Comparison of ENCODE assay signal across 16 cellular contexts in genomic region chr12:43826681-43827458, GRCh38. TPM values are rescaled to one million over a fixed set of nuclear protein-coding genes. Genes with fewer than 3 reads are reported as not detected.
A peak's percentile ranks its signal among the peaks of the same experiment; 100 is the strongest.
DNase-seq lines count a peak whose midpoint lies in the region; TF ChIP-seq lines count a peak whose summit lies in the region.
"Had no signal": no experiment of that assay in that cellular context is flagged by ENCODE, and none has a peak within 500 bp of the region (broad histone marks: within the 10 kb centered on the region; RNA-seq: fewer than 3 reads in every experiment).

No MANE protein-coding gene starts in this region.

- H3K27ac ChIP-seq in mesenchymal stem cell (ENCODE audit: low read length, poor library complexity, severe bottlenecking) = peak overlapping the region; percentile 15
- no peak overlapping the region for H3K27ac ChIP-seq in left ventricle myocardium inferior (replicated peaks)
- H3K27ac ChIP-seq in CD8-positive, alpha-beta memory T cell (ENCODE audit: low read depth, low read length) = no peak overlapping the region

- no peak overlapping the region for H3K4me2 ChIP-seq in mesenchymal stem cell (ENCODE audit: low read length, poor library complexity, severe bottlenecking)

- CTCF ChIA-PET in AG04449 (lab: Yijun Ruan, JAX) = interaction anchor here (1.0 kb wide), 1 partner anchor 21 kb away, joined by 3 read pairs; the partner anchor contains the start of gene TWF1
- CTCF ChIA-PET in CD8-positive, alpha-beta memory T cell (lab: Charles Lee) = interaction anchor here (1.0 kb wide), 1 partner anchor 9 kb away, joined by 3 read pairs; the partner anchor contains the start of gene TMEM117

- H3K27me3 ChIP-seq in mesenchymal stem cell (ENCODE audit: control insufficient read depth in 1 of 2, insufficient read depth in 1 of 2, low read length in 2 of 2) (no peaks in the 10 kb centered on the region), left ventricle myocardium inferior (ENCODE audit: low read depth) (no peaks in the 10 kb centered on the region)
- no peaks in the 10 kb centered on the region for H3K27me3 ChIP-seq in CD8-positive, alpha-beta memory T cell (ENCODE audit: insufficient read depth, low read length, poor library complexity, severe bottlenecking)

- H3K9me3 ChIP-seq in mesenchymal stem cell (ENCODE audit: control insufficient read depth, low read length) = no peaks in the 10 kb centered on the region
- H3K9me3 ChIP-seq in left ventricle myocardium inferior (replicated peaks) = no peaks in the 10 kb centered on the region
- no peaks in the 10 kb centered on the region for H3K9me3 ChIP-seq in CD8-positive, alpha-beta memory T cell (ENCODE audit: low read length)

- no peak overlapping the region for H3K23ac ChIP-seq in mesenchymal stem cell (ENCODE audit: low read length in 2 of 2)

- H3K4me1 Mint-ChIP-seq in HFFc6 (ENCODE audit: low read depth) = peaks cover 18% of the 10 kb centered on the region
- peaks cover 10 to 13% (median 11%) of the 10 kb centered on the region in 3 donors for H3K4me1 Mint-ChIP-seq in CD8-positive, alpha-beta memory T cell

- no peak overlapping the region for H3K14ac ChIP-seq in mesenchymal stem cell (ENCODE audit: low read length in 2 of 2)

- no peaks in the 10 kb centered on the region for H3K36me3 Mint-ChIP-seq in HFFc6 (ENCODE audit: low read depth)
- H3K36me3 Mint-ChIP-seq in CD8-positive, alpha-beta memory T cell = peaks cover 0 to 1% (median 0%) of the 10 kb centered on the region in 3 donors
- H3K36me3 Mint-ChIP-seq: CD14-positive monocyte had no signal

- H3K4me3 Mint-ChIP-seq in HFFc6 = no peak overlapping the region
- H3K4me3 Mint-ChIP-seq in CD8-positive, alpha-beta memory T cell = peak overlapping the region in 1 of 7 donors; percentile 3

- POLR2A ChIA-PET in AG04449 (lab: Yijun Ruan, JAX) = no interaction called here
- POLR2A ChIA-PET in CD8-positive, alpha-beta memory T cell (lab: Charles Lee) = no interaction called here

- H3K18ac ChIP-seq in mesenchymal stem cell (ENCODE audit: low read depth in 1 of 2, low read length in 2 of 2) = no peak overlapping the region

- H3K4me1 ChIP-seq in mesenchymal stem cell (ENCODE audit: control insufficient read depth, insufficient read depth, low read depth, low read length) = peaks cover 4% of the 10 kb centered on the region
- no peaks in the 10 kb centered on the region for H3K4me1 ChIP-seq in left ventricle myocardium inferior
- H3K4me1 ChIP-seq in CD8-positive, alpha-beta memory T cell (ENCODE audit: insufficient read depth, low read length) = peaks cover 8% of the 10 kb centered on the region

- DNase-seq in AG04449 (ENCODE audit: low read depth, low spot score) = peak; percentile 44
- peak; percentile 66 for DNase-seq in HFFc6
- peak; percentile 63 for DNase-seq in dedifferentiated amniotic fluid mesenchymal stem cell (ENCODE audit: extremely low spot score)
- DNase-seq in mesenchymal stem cell = no peak
- DNase-seq in left ventricle myocardium inferior = no peak
- DNase-seq in CD8-positive, alpha-beta memory T cell = no peak
- DNase-seq in NCI-H2107 treated with DMSO at 0.1 percent for 48 hours (lab: John Stamatoyannopoulos, UW; ENCODE audit: unreplicated experiment) = no peak
- no peak for DNase-seq in activated CD8-positive, alpha-beta memory T cell treated with anti-CD3 and anti-CD28 coated beads, Interleukin-2, amount 50 U/mL, for 48 hours
- DNase-seq: 8988T, COR-L47, DMS53, NCI-H1436, NCI-H2029, NCI-H510A treated with DMSO at 0.1 percent for 48 hours had no signal

- H3K9me3 Mint-ChIP-seq in HFFc6 = no peaks in the 10 kb centered on the region
- H3K9me3 Mint-ChIP-seq in CD8-positive, alpha-beta memory T cell = no peaks in the 10 kb centered on the region
- H3K9me3 Mint-ChIP-seq: CD14-positive monocyte had no signal

- no peaks in the 10 kb centered on the region for H3K36me3 ChIP-seq in mesenchymal stem cell (ENCODE audit: control insufficient read depth in 1 of 2, insufficient read depth in 2 of 2, low read depth in 1 of 2, low read length in 2 of 2)
- H3K36me3 ChIP-seq in left ventricle myocardium inferior = no peaks in the 10 kb centered on the region
- H3K36me3 ChIP-seq in CD8-positive, alpha-beta memory T cell (ENCODE audit: insufficient read depth, low read length) = no peaks in the 10 kb centered on the region

- no peak overlapping the region for H2AK5ac ChIP-seq in mesenchymal stem cell (ENCODE audit: low read length, severe bottlenecking)

- H3K27me3 Mint-ChIP-seq in HFFc6 (ENCODE audit: insufficient read depth) = peaks cover 2% of the 10 kb centered on the region
- no peaks in the 10 kb centered on the region for H3K27me3 Mint-ChIP-seq in CD8-positive, alpha-beta memory T cell

- WGBS in mesenchymal stem cell = 88% methylated on average over 2 of the region's 4 CpGs

- H3K4ac ChIP-seq in mesenchymal stem cell (ENCODE audit: low read depth in 1 of 2, low read length in 2 of 2) = no peak overlapping the region

- H3K79me1 ChIP-seq in mesenchymal stem cell (replicated peaks; ENCODE audit: low read length, poor library complexity, severe bottlenecking) = no peaks in the 10 kb centered on the region

- H3K27ac Mint-ChIP-seq in HFFc6 = peak overlapping the region; percentile 61; the same call in 1 of the 2 replicates
- peak overlapping the region in 2 of 8 donors; percentile 23 to 54 for H3K27ac Mint-ChIP-seq in CD8-positive, alpha-beta memory T cell
- H3K27ac Mint-ChIP-seq: CD14-positive monocyte had no signal

- H3K9ac ChIP-seq in mesenchymal stem cell (ENCODE audit: low read length) = no peak overlapping the region

- no peak overlapping the region for H2BK5ac ChIP-seq in mesenchymal stem cell (ENCODE audit: low read depth, low read length, poor library complexity, severe bottlenecking)

- no peak overlapping the region for H2BK12ac ChIP-seq in mesenchymal stem cell (ENCODE audit: low read length in 2 of 2)

- TF ChIP-seq CTCF in AG04449 (IDR thresholded peaks at IDR 0.05; ENCODE audit: insufficient read depth, low read length, missing control alignments) = no peak
- TF ChIP-seq CTCF in HFFc6 (IDR thresholded peaks at IDR 0.05) = no peak
- TF ChIP-seq CTCF in left ventricle myocardium inferior (IDR thresholded peaks at IDR 0.05; ENCODE audit: borderline replicate concordance) = no peak

- no peak overlapping the region for H4K8ac ChIP-seq in mesenchymal stem cell (ENCODE audit: low read length)

- H2BK15ac ChIP-seq in mesenchymal stem cell (ENCODE audit: low read depth, poor library complexity, severe bottlenecking) = no peak overlapping the region

- H2AFZ ChIP-seq in mesenchymal stem cell (ENCODE audit: low read depth, low read length) = no peak overlapping the region

- intact Hi-C loops in left ventricle myocardium inferior (cut with micrococcal nuclease) = no loop called here

- H4K91ac ChIP-seq in mesenchymal stem cell (ENCODE audit: low read length) = no peak overlapping the region

- H2BK120ac ChIP-seq in mesenchymal stem cell (ENCODE audit: low read depth, low read length) = no peak overlapping the region

- no peak overlapping the region for H3K4me3 ChIP-seq in AG04449 (ENCODE audit: low read depth, low read length)
- no peak overlapping the region for H3K4me3 ChIP-seq in mesenchymal stem cell (ENCODE audit: insufficient read depth in 1 of 2, low read depth in 1 of 2, low read length in 2 of 2)
- H3K4me3 ChIP-seq in left ventricle myocardium inferior = no peak overlapping the region
- no peak overlapping the region for H3K4me3 ChIP-seq in CD8-positive, alpha-beta memory T cell (ENCODE audit: low read length)
- H3K4me3 ChIP-seq: K562 had no signal

RNA-seq across cellular contexts. Expression of gene TMEM117, which starts 9.0 kb away (rescaled TPM):
- 1 to 10 TPM; 5.5 to 8.8 (median 7.0) TPM for total RNA-seq in HFFc6 (2021; fragmentation: NEBNext Ultra II Directional; extraction: Animal tissue kit (Norgen Biotek cat#: 25700))
- 8.9 TPM for polyA plus RNA-seq in mesenchymal stem cell (2013, experiment 1 of 2)
- 10.1 TPM for polyA plus RNA-seq in mesenchymal stem cell (2013, experiment 2 of 2)
- 6.7 TPM for total RNA-seq in left ventricle myocardium inferior
- 1 to 10 TPM; 1.4 to 1.8 TPM for total RNA-seq in CD8-positive, alpha-beta memory T cell
- polyA plus RNA-seq in CD8-positive, alpha-beta memory T cell = 6.2 TPM

RNA-seq across cellular contexts. Expression of gene TWF1, which starts 20.8 kb away (rescaled TPM):
- 100 to 1,000 TPM; 146 to 165 (median 153) TPM for total RNA-seq in HFFc6 (2021; fragmentation: NEBNext Ultra II Directional; extraction: Animal tissue kit (Norgen Biotek cat#: 25700))
- 78.9 TPM for polyA plus RNA-seq in mesenchymal stem cell (2013, experiment 1 of 2)
- 82.7 TPM for polyA plus RNA-seq in mesenchymal stem cell (2013, experiment 2 of 2)
- total RNA-seq in left ventricle myocardium inferior = 14.3 TPM
- total RNA-seq in CD8-positive, alpha-beta memory T cell = 10 to 100 TPM; 29.7 to 32.1 TPM
- 13.9 TPM for polyA plus RNA-seq in CD8-positive, alpha-beta memory T cell

Comparison
In these comparisons a context has a peak if more than half of its experiments do, and no peak if none do; other contexts are left out.
1. DNase-seq: peak in AG04449 (single experiment), HFFc6 (single experiment) and dedifferentiated amniotic fluid mesenchymal stem cell (single experiment); none in mesenchymal stem cell (single experiment), left ventricle myocardium inferior (single experiment), CD8-positive, alpha-beta memory T cell (0 of 5), NCI-H2107 treated with DMSO at 0.1 percent for 48 hours (single experiment) and activated CD8-positive, alpha-beta memory T cell treated with anti-CD3 and anti-CD28 coated beads, Interleukin-2, amount 50 U/mL, for 48 hours (single experiment).